In the genomic region with DNA sequence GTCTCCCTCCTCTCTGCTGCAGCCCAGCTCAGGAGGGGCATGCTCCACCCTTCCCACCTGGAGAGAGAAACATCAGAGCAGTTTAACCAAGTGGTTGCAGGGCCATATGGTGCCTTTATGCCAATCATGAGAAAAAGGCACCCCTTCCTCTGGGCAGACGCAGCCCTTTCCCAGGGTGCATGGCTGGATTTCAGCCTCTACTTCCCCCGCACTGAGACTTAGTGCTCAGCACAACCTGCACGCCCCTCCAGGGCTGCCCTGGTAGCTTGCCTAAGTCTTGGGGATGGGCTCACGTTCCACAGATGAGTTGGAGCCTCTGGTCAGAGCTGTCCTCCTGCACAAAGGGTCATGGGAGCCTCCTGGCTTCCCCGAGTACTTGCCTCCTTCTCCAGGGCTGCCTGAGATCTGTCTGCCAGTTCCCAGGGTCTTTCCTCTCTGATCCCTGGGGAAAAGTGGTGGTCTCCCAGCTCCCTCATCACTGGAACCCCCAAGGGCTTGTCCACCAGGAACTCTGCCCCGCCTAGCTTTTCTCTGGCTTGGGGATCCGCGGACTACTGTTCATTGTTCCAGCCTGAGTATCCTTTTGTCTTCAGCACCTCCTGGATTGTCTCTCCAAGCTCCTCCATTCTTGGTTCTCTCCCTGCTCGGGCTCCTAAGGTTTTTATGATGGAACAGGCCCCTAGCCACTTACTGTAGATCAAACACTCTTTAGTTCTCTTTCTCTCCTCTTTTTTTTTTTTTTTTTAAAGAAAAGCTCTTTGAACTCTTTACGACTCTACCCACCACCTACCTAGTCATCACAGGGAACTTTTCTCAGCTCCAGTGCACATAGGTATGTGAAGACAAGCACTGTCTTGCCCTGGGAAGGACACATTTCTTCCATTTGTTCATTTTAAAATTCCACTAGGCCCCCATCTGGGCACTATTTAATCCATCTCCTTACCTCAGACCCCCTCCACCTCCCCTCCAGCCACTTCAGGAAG, we compare ENCODE assay signal across 1 cellular context.
TF ChIP-seq lines count a peak whose summit lies in the region.

No MANE protein-coding gene starts in this region.

TF ChIP-seq in H1, 55 proteins besides CTCF, POLR2A, EP300 and RAD21:
- TF ChIP-seq KDM1A (IDR thresholded peaks at IDR 0.05; ENCODE audit: borderline replicate concordance, low read length) (no peak), JUND (IDR thresholded peaks at IDR 0.05; ENCODE audit: low read length) (no peak)
